In genomic region chr9:136921718-136922117, GRCh38 we compare ENCODE assay signal across 26 cellular contexts. TPM values are rescaled to one million over a fixed set of nuclear protein-coding genes. Genes with fewer than 3 reads are reported as not detected.
DNase-seq lines count a peak whose midpoint lies in the region; ATAC-seq, FAIRE-seq and TF ChIP-seq lines count a peak whose summit lies in the region.
"Had no signal": no experiment of that assay in that cellular context is flagged by ENCODE, and none has a peak within 500 bp of the region (broad histone marks: within the 10 kb centered on the region; RNA-seq: fewer than 3 reads in every experiment).

No MANE protein-coding gene starts in this region.

- H3K23ac ChIP-seq in H9 (ENCODE audit: insufficient read length, low read depth, low read length) (no peak overlapping the region), neuronal stem cell (ENCODE audit: low read depth, low read length, poor library complexity) (peak overlapping the region; percentile 43)

- no peak overlapping the region for H3K27ac ChIP-seq in H9 (ENCODE audit: insufficient read length, low read depth, low read length)
- H3K27ac ChIP-seq in K562 (ENCODE audit: extremely low read depth, low read depth, low read length), result no peak overlapping the region
- H3K27ac ChIP-seq in heart right ventricle, result peak overlapping the region; percentile 46 to 87 (median 64)
- no peak overlapping the region for H3K27ac ChIP-seq in neuronal stem cell (replicated peaks; ENCODE audit: low read length)
- no peak overlapping the region for H3K27ac ChIP-seq in vagina
- H3K27ac ChIP-seq: SK-N-MC had no signal

- no peaks in the 10 kb centered on the region for H3K27me3 Mint-ChIP-seq in H9 (ENCODE audit: low read depth)
- H3K27me3 Mint-ChIP-seq: CD4-positive, CD25-positive, alpha-beta regulatory T cell; IgD-negative memory B cell had no signal

- no peak overlapping the region for H2BK20ac ChIP-seq in H9 (ENCODE audit: low read depth, low read length, poor library complexity, severe bottlenecking)

- no peak for ATAC-seq in K562
- ATAC-seq in heart right ventricle, result peak; percentile 39 to 83 (median 78)
- ATAC-seq: Panc1 had no signal

- H3K4me1 ChIP-seq in H9 (ENCODE audit: insufficient read depth, low read length), result no peaks in the 10 kb centered on the region
- peaks cover 0 to 40% of the 10 kb centered on the region in 2 experiments; a peak in 2 of 5 replicates for H3K4me1 ChIP-seq in K562 (replicated peaks in 1 of 2; ENCODE audit: control insufficient read depth in 2 of 2, insufficient read depth in 2 of 2, low read length in 2 of 2)
- peaks cover 20 to 55% (median 45%) of the 10 kb centered on the region in 9 donors for H3K4me1 ChIP-seq in heart right ventricle
- no peaks in the 10 kb centered on the region for H3K4me1 ChIP-seq in neuronal stem cell (ENCODE audit: control insufficient read depth in 2 of 2, insufficient read depth in 1 of 2, low read depth in 1 of 2, low read length in 2 of 2)
- no peaks in the 10 kb centered on the region for H3K4me1 ChIP-seq in vagina
- H3K4me1 ChIP-seq: BE2C, Caco-2 had no signal

- intact Hi-C loops in K562 (cut with micrococcal nuclease), result no loop called here
- intact Hi-C loops in heart right ventricle (cut with DNase I), result loop anchor here in 2 of 10 donors (5.0 to 10.0 kb wide), 2 partner anchors 34 to 57 kb away; partner anchors contain the start of genes EDF1 (in 1 of the 2) and TRAF2 (in 1 of the 2)
- intact Hi-C loops in vagina (cut with DNase I), result no loop called here

- TF ChIP-seq EP300 in K562 (IDR thresholded peaks at IDR 0.05; ENCODE audit: low read length), result no peak

- H4K91ac ChIP-seq in H9 (ENCODE audit: insufficient read length, low read depth, low read length), result no peak overlapping the region
- H4K91ac ChIP-seq in neuronal stem cell (ENCODE audit: low read depth, low read length, poor library complexity), result no peak overlapping the region

- no peaks in the 10 kb centered on the region for H3K4me1 Mint-ChIP-seq in H9
- H3K4me1 Mint-ChIP-seq: IgD-negative memory B cell had no signal

- no peak overlapping the region for H2AFZ ChIP-seq in H9 (ENCODE audit: low read length)
- H2AFZ ChIP-seq in K562 (ENCODE audit: low read depth, low read length), result no peak overlapping the region
- no peak overlapping the region for H2AFZ ChIP-seq in neuronal stem cell (ENCODE audit: low read length)

- H3K4me3 ChIP-seq in K562 (no peak overlapping the region), heart right ventricle (no peak overlapping the region), neuronal stem cell (ENCODE audit: low read length in 2 of 2) (no peak overlapping the region), vagina (no peak overlapping the region)
- H3K4me3 ChIP-seq: MG63, SK-N-MC had no signal

- TF ChIP-seq RAD21 in K562 (CRISPR knock-in tag; conservative IDR thresholded peaks at IDR 0.05 in 1 of 2, IDR thresholded peaks at IDR 0.05 in 1 of 2), result no peak

- H3K23me2 ChIP-seq in H9 (ENCODE audit: insufficient read length, low read depth, low read length, poor library complexity, severe bottlenecking), result no peaks in the 10 kb centered on the region

- no peak overlapping the region for H4K5ac ChIP-seq in H9 (ENCODE audit: insufficient read length, low read depth, low read length)

- FAIRE-seq in K562 (lab: Jason Lieb, UNC), result no peak
- FAIRE-seq: A204.1 had no signal

- no TSS peak for BruUV-seq in K562 (replicated peaks; lab: Mats Ljungman, UMichigan)

- H3K18ac ChIP-seq in H9 (ENCODE audit: insufficient read length, low read depth, low read length), result no peak overlapping the region
- no peak overlapping the region for H3K18ac ChIP-seq in neuronal stem cell (ENCODE audit: low read length)

- H3K79me1 ChIP-seq in H9 (ENCODE audit: insufficient read depth, low read depth, low read length, poor library complexity, severe bottlenecking) (no peaks in the 10 kb centered on the region), neuronal stem cell (ENCODE audit: low read depth, low read length) (peaks cover 5% of the 10 kb centered on the region)

- H3K9me1 ChIP-seq in K562 (ENCODE audit: control insufficient read depth, insufficient read depth, low read length), result no peaks in the 10 kb centered on the region

- H3K79me2 ChIP-seq in H9 (ENCODE audit: insufficient read depth, low read length), result no peaks in the 10 kb centered on the region
- no peaks in the 10 kb centered on the region for H3K79me2 ChIP-seq in K562 (ENCODE audit: control insufficient read depth, insufficient read depth, low read length)

- H3K4me2 ChIP-seq in H9 (ENCODE audit: insufficient read depth, insufficient read length, low read length) (no peak overlapping the region), K562 (ENCODE audit: insufficient read depth, low read length) (no peak overlapping the region), neuronal stem cell (ENCODE audit: insufficient read depth, low read length, poor library complexity, severe bottlenecking) (no peak overlapping the region)

- TF ChIP-seq CTCF in H9 (conservative IDR thresholded peaks at IDR 0.05), result no peak
- no peak for TF ChIP-seq CTCF in K562 (IDR thresholded peaks at IDR 0.05 in 2 of 3, conservative IDR thresholded peaks at IDR 0.05 in 1 of 3; ENCODE audit: insufficient read depth in 2 of 3, low read depth in 1 of 3, low read length in 3 of 3)
- TF ChIP-seq CTCF in heart right ventricle (IDR thresholded peaks at IDR 0.05), result no peak
- TF ChIP-seq CTCF in vagina (IDR thresholded peaks at IDR 0.05), result no peak

- no peaks in the 10 kb centered on the region for H4K20me1 ChIP-seq in H9 (ENCODE audit: control insufficient read depth, insufficient read depth, insufficient read length)
- no peaks in the 10 kb centered on the region for H4K20me1 ChIP-seq in K562 (replicated peaks; ENCODE audit: control insufficient read depth, insufficient read depth, low read length)

- no peak overlapping the region for H3T11ph ChIP-seq in H9 (ENCODE audit: low read length)

- H4K8ac ChIP-seq in H9 (replicated peaks; ENCODE audit: insufficient read length, low read depth, low read length), result no peak overlapping the region
- H4K8ac ChIP-seq in neuronal stem cell (ENCODE audit: low read depth, low read length), result no peak overlapping the region

- H3K56ac ChIP-seq in H9 (ENCODE audit: insufficient read length, low read depth, low read length), result no peak overlapping the region

- peaks cover 33 to 72% (median 64%) of the 10 kb centered on the region in 3 experiments; a peak in 6 of 7 replicates for H3K36me3 Mint-ChIP-seq in H9 (ENCODE audit: insufficient read depth in 1 of 3, low read depth in 3 of 3)

- POLR2A ChIA-PET in K562 (lab: Yijun Ruan, JAX), result no interaction called here

- no peak overlapping the region for H2BK120ac ChIP-seq in H9 (ENCODE audit: low read depth, low read length, poor library complexity, severe bottlenecking)
- no peak overlapping the region for H2BK120ac ChIP-seq in neuronal stem cell (ENCODE audit: low read depth, low read length)

- H2BK15ac ChIP-seq in H9 (ENCODE audit: low read depth, low read length) (no peak overlapping the region), neuronal stem cell (ENCODE audit: low read length) (no peak overlapping the region)

- H3K27ac Mint-ChIP-seq in H9, result no peak overlapping the region; a peak in 1 of 7 replicates
- H3K27ac Mint-ChIP-seq: CD4-positive, CD25-positive, alpha-beta regulatory T cell; HFFc6; IgD-negative memory B cell had no signal

- no peak overlapping the region for H3K9ac ChIP-seq in H9 (ENCODE audit: extremely low read depth, insufficient read length, low read length)
- H3K9ac ChIP-seq in K562 (ENCODE audit: insufficient read depth in 1 of 2, low read depth in 2 of 2, low read length in 2 of 2), result no peak overlapping the region
- H3K9ac ChIP-seq in neuronal stem cell (ENCODE audit: low read depth, low read length, poor library complexity), result no peak overlapping the region

- H3K14ac ChIP-seq in H9 (ENCODE audit: insufficient read depth, low read length), result no peak overlapping the region
- H3K14ac ChIP-seq in neuronal stem cell (ENCODE audit: low read length), result no peak overlapping the region

- no peak overlapping the region for H2BK12ac ChIP-seq in H9 (ENCODE audit: insufficient read length, low read depth, low read length)
- no peak overlapping the region for H2BK12ac ChIP-seq in neuronal stem cell (ENCODE audit: low read length)

- H3K36me3 ChIP-seq in K562 (ENCODE audit: control insufficient read depth, insufficient read depth, low read length) (peaks cover 76% of the 10 kb centered on the region), heart right ventricle (peaks cover 0 to 84% (median 24%) of the 10 kb centered on the region in 9 donors), neuronal stem cell (replicated peaks in 1 of 2; ENCODE audit: control insufficient read depth in 2 of 2, insufficient read depth in 2 of 2, low read length in 2 of 2) (peaks cover 51 to 84% of the 10 kb centered on the region in 2 donors), vagina (peaks cover 0 to 36% of the 10 kb centered on the region in 2 donors)

- H3K4me3 Mint-ChIP-seq in H9, result no peak overlapping the region
- H3K4me3 Mint-ChIP-seq: CD4-positive, CD25-positive, alpha-beta regulatory T cell; HFFc6; IgD-negative memory B cell had no signal

- CTCF ChIA-PET in K562 (lab: Yijun Ruan, JAX; ENCODE audit: low intra/inter-chr PET ratio), result no interaction called here

- WGBS in H9 (ENCODE audit: extremely low coverage, insufficient read length, low lambda C conversion rate), result no CpG with 5 or more reads among the region's 10 CpGs
- 84% methylated on average over 10 of the region's 10 CpGs for WGBS in K562 (ENCODE audit: insufficient coverage, low coverage, missing lambda C conversion rate)
- WGBS in heart right ventricle, 2 donors, result 41 to 44% methylated on average over 10 of the region's 10 CpGs
- WGBS in neuronal stem cell (ENCODE audit: extremely low coverage in 2 of 2, insufficient read length in 2 of 2, insufficient replicate concordance in 1 of 2), 2 donors, result no CpG with 5 or more reads among the region's 10 CpGs

- in situ Hi-C loops in K562 (cut with MboI), result no loop called here

- no peak for TF ChIP-seq POLR2A in K562 (conservative IDR thresholded peaks at IDR 0.05)
- TF ChIP-seq POLR2A in vagina (IDR thresholded peaks at IDR 0.05), result no peak

- H3K4ac ChIP-seq in H9 (ENCODE audit: low read depth, low read length) (no peak overlapping the region), neuronal stem cell (ENCODE audit: low read length) (no peak overlapping the region)

- DNase-seq in H9, result peak; percentile 22
- DNase-seq in K562 (ENCODE audit: extremely low read depth in 1 of 4, low spot score in 3 of 4), result no peak
- peak; percentile 51 to 54 for DNase-seq in heart right ventricle
- DNase-seq in neuronal stem cell (ENCODE audit: low spot score), result no peak
- DNase-seq in ecto neural progenitor cell (ENCODE audit: low spot score), result no peak
- no peak for DNase-seq in NCI-H1048 (lab: John Stamatoyannopoulos, UW)
- DNase-seq in vagina (ENCODE audit: extremely low spot score in 2 of 2), result no peak
- DNase-seq in stimulated activated CD4-positive, alpha-beta T cell treated with anti-CD3 and anti-CD28 coated beads, Interleukin-15, amount 100 ng/mL, for 24 hours, result no peak
- DNase-seq: BE2C; Caco-2; CD4-positive, CD25-positive, alpha-beta regulatory T cell; GDM1; HFFc6; Kasumi-1; MG63; NCI-H1092; NCI-H146; NCI-H2081; NCI-H2171 treated with DMSO at 0.1 percent for 48 hours; NCI-H446 had no signal

- H2AK5ac ChIP-seq in H9 (ENCODE audit: insufficient read length, low read length), result no peak overlapping the region
- no peak overlapping the region for H2AK5ac ChIP-seq in neuronal stem cell (ENCODE audit: low read depth, low read length)

- H3K9me3 ChIP-seq in H9 (ENCODE audit: control insufficient read depth, low read depth, low read length) (no peaks in the 10 kb centered on the region), K562 (replicated peaks; ENCODE audit: control insufficient read depth, insufficient read depth, low read depth, low read length) (no peaks in the 10 kb centered on the region), heart right ventricle (no peaks in the 10 kb centered on the region), neuronal stem cell (replicated peaks in 1 of 2; ENCODE audit: control insufficient read depth in 2 of 2, insufficient read depth in 1 of 2, low read depth in 1 of 2, low read length in 2 of 2) (no peaks in the 10 kb centered on the region), vagina (no peaks in the 10 kb centered on the region)
- H3K9me3 ChIP-seq: BE2C, Caco-2, MG63 had no signal

- H3K27me3 ChIP-seq in H9 (ENCODE audit: insufficient read depth, low read length), result no peaks in the 10 kb centered on the region
- no peaks in the 10 kb centered on the region for H3K27me3 ChIP-seq in K562 (ENCODE audit: control insufficient read depth in 2 of 2, insufficient read depth in 2 of 2, low read length in 2 of 2)
- H3K27me3 ChIP-seq in heart right ventricle, result no peaks in the 10 kb centered on the region
- H3K27me3 ChIP-seq in neuronal stem cell (ENCODE audit: control insufficient read depth in 3 of 3, insufficient read depth in 3 of 3, low read depth in 1 of 3, low read length in 3 of 3), result no peaks in the 10 kb centered on the region
- no peaks in the 10 kb centered on the region for H3K27me3 ChIP-seq in vagina
- H3K27me3 ChIP-seq: BE2C, MG63 had no signal

- H2BK5ac ChIP-seq in H9 (ENCODE audit: insufficient read length, low read length) (no peak overlapping the region), neuronal stem cell (ENCODE audit: low read length) (no peak overlapping the region)

- no peaks in the 10 kb centered on the region for H3K9me3 Mint-ChIP-seq in H9
- H3K9me3 Mint-ChIP-seq: CD4-positive, CD25-positive, alpha-beta regulatory T cell; HFFc6; IgD-negative memory B cell had no signal

RNA-seq across cellular contexts. Expression of gene FBXW5, which starts 22.8 kb away (rescaled TPM):
- 62.2 and 65.0 TPM in 2 replicates for total RNA-seq in H9 (2021)
- 30.2 and 159 TPM in 2 replicates for total RNA-seq in K562 (2011; cell fraction: chromatin; rRNA removed; ENCODE audit: low replicate concordance)
- total RNA-seq in K562 (2011; cell fraction: nucleolus; rRNA removed), result 182 and 203 TPM in 2 replicates
- 58.6 and 70.2 TPM in 2 replicates for total RNA-seq in K562 (2011; cell fraction: nucleoplasm; rRNA removed)
- 128 and 144 TPM in 2 replicates for total RNA-seq in K562 (2014; rRNA removed)
- 3.2 and 6.1 TPM in 2 replicates for total RNA-seq in K562 (2014; rRNA removed; fragmentation: Illumina TruSeq; extraction: Trizol)
- total RNA-seq in K562 (2015; rRNA removed; fragmentation: Illumina TruSeq; extraction: Trizol), result 37.0 and 40.6 TPM in 2 replicates
- total RNA-seq in K562 (2021), result 99.7 and 103 TPM in 2 replicates
- polyA plus RNA-seq in K562 (2011; rRNA removed), result 37.5 and 55.5 TPM in 2 replicates
- polyA plus RNA-seq in K562 (2011; cell fraction: cytosol; rRNA removed), result 71.8 and 204 TPM in 2 replicates
- 312 and 563 TPM in 2 replicates for polyA plus RNA-seq in K562 (2011; cell fraction: nucleus; rRNA removed)
- 55.7 and 82.1 TPM in 2 replicates for polyA plus RNA-seq in K562 (2012)
- polyA plus RNA-seq in K562 (2014; fragmentation: Illumina TruSeq; extraction: Trizol), result 10.8 and 36.2 TPM in 2 replicates
- 1 to 10 TPM in 1 of 2 experiments, under 1 TPM in 1; 0.21 to 1.2 TPM for polyA plus RNA-seq in K562 (2014; fragmentation: Nextera tagmentation; extraction: Ambion mirVana)
- polyA plus RNA-seq in K562 (2014; rRNA removed), result 97.6 and 107 TPM in 2 replicates
- 13.6 and 27.8 TPM in 2 replicates for polyA minus RNA-seq in K562 (2011; rRNA and poly(A)+ RNA removed)
- 66.5 and 87.7 TPM in 2 replicates for polyA minus RNA-seq in K562 (2011; cell fraction: cytosol; rRNA and poly(A)+ RNA removed)
- 82.3 and 93.4 TPM in 2 replicates for polyA minus RNA-seq in K562 (2011; cell fraction: nucleus; rRNA and poly(A)+ RNA removed)
- total RNA-seq in heart right ventricle, result 100 to 1,000 TPM; 118 to 169 (median 138) TPM
- polyA plus RNA-seq in heart right ventricle, result 100 to 1,000 TPM; 177 to 215 TPM
- polyA plus RNA-seq in neuronal stem cell (2013, experiment 1 of 2), result 33.3 TPM
- polyA plus RNA-seq in neuronal stem cell (2013, experiment 2 of 2), result 31.2 TPM
- total RNA-seq in vagina, result 125 TPM

RNA-seq across cellular contexts. Expression of gene C8G, which starts 23.3 kb away (rescaled TPM):
- total RNA-seq in H9 (2021) (0.96 and 1.3 TPM in 2 replicates), K562 (2014; rRNA removed) (2.7 and 3.0 TPM in 2 replicates), K562 (2014; rRNA removed; fragmentation: Illumina TruSeq; extraction: Trizol) (not detected in 2 replicates), K562 (2015; rRNA removed; fragmentation: Illumina TruSeq; extraction: Trizol) (2.9 and 4.4 TPM in 2 replicates), K562 (2021) (4.3 and 5.9 TPM in 2 replicates), heart right ventricle (10 to 100 TPM in 1 of 10 donors, 1 to 10 TPM in 9; 1.2 to 10.0 (median 2.4) TPM), vagina (not detected)
- 3.8 and 8.4 TPM in 2 replicates for total RNA-seq in K562 (2011; cell fraction: chromatin; rRNA removed; ENCODE audit: low replicate concordance)
- total RNA-seq in K562 (2011; cell fraction: nucleolus; rRNA removed), result 8.3 and 11.8 TPM in 2 replicates
- total RNA-seq in K562 (2011; cell fraction: nucleoplasm; rRNA removed), result 3.4 and 4.7 TPM in 2 replicates
- polyA plus RNA-seq in K562 (2011; rRNA removed) (0.35 and 2.0 TPM in 2 replicates), K562 (2014; fragmentation: Illumina TruSeq; extraction: Trizol) (0.59 and 1.3 TPM in 2 replicates), K562 (2014; fragmentation: Nextera tagmentation; extraction: Ambion mirVana) (under 1 TPM in 1 of 2 experiments, not detected in 1; 0.38 TPM), K562 (2014; rRNA removed) (1.9 and 4.0 TPM in 2 replicates), heart right ventricle (1 to 10 TPM; 2.0 to 2.1 TPM)
- 0.70 and 0.96 TPM in 2 replicates for polyA plus RNA-seq in K562 (2011; cell fraction: cytosol; rRNA removed)
- polyA plus RNA-seq in K562 (2011; cell fraction: nucleus; rRNA removed), result 19.6 and 29.1 TPM in 2 replicates
- 8.5 and 12.1 TPM in 2 replicates for polyA plus RNA-seq in K562 (2012)
- not detected in 2 replicates for polyA minus RNA-seq in K562 (2011; rRNA and poly(A)+ RNA removed)
- not detected in 2 replicates for polyA minus RNA-seq in K562 (2011; cell fraction: cytosol; rRNA and poly(A)+ RNA removed)
- polyA minus RNA-seq in K562 (2011; cell fraction: nucleus; rRNA and poly(A)+ RNA removed), result 2.1 and 3.4 TPM in 2 replicates
- polyA plus RNA-seq in neuronal stem cell (2013, experiment 1 of 2), result 0.31 TPM
- 0.22 TPM for polyA plus RNA-seq in neuronal stem cell (2013, experiment 2 of 2)
- total RNA-seq: Daoy, H4 had no signal
- polyA plus RNA-seq: IgD-negative memory B cell had no signal

RNA-seq across cellular contexts. Expression of gene LCN12, which starts 30.4 kb away (rescaled TPM):
- total RNA-seq in H9 (2021) (2.1 and 4.5 TPM in 2 replicates), K562 (2014; rRNA removed) (not detected in 2 replicates), K562 (2014; rRNA removed; fragmentation: Illumina TruSeq; extraction: Trizol) (not detected in 2 replicates), K562 (2015; rRNA removed; fragmentation: Illumina TruSeq; extraction: Trizol) (not detected in 2 replicates), K562 (2021) (not detected in 2 replicates), heart right ventricle (10 to 100 TPM in 4 of 10 donors, 1 to 10 TPM in 6; 4.1 to 17.9 (median 6.8) TPM), vagina (not detected)
- 1.3 TPM in 1 of 2 replicates, not detected in the other for total RNA-seq in K562 (2011; cell fraction: chromatin; rRNA removed; ENCODE audit: low replicate concordance)
- 0.67 and 0.92 TPM in 2 replicates for total RNA-seq in K562 (2011; cell fraction: nucleolus; rRNA removed)
- 0.51 TPM in 1 of 2 replicates, not detected in the other for total RNA-seq in K562 (2011; cell fraction: nucleoplasm; rRNA removed)
- polyA plus RNA-seq in K562 (2011; rRNA removed) (0.24 TPM in 1 of 2 replicates, not detected in the other), K562 (2014; fragmentation: Illumina TruSeq; extraction: Trizol) (not detected in 2 replicates), K562 (2014; fragmentation: Nextera tagmentation; extraction: Ambion mirVana) (not detected), K562 (2014; rRNA removed) (0.05 TPM in 1 of 2 replicates, not detected in the other), heart right ventricle (1 to 10 TPM in 1 of 2 donors, under 1 TPM in 1; 0.74 to 8.3 TPM)
- not detected in 2 replicates for polyA plus RNA-seq in K562 (2011; cell fraction: cytosol; rRNA removed)
- 1.0 and 1.2 TPM in 2 replicates for polyA plus RNA-seq in K562 (2011; cell fraction: nucleus; rRNA removed)
- polyA plus RNA-seq in K562 (2012), result 0.32 and 0.35 TPM in 2 replicates
- polyA minus RNA-seq in K562 (2011; rRNA and poly(A)+ RNA removed), result not detected in 2 replicates
- polyA minus RNA-seq in K562 (2011; cell fraction: cytosol; rRNA and poly(A)+ RNA removed), result not detected in 2 replicates
- not detected in 2 replicates for polyA minus RNA-seq in K562 (2011; cell fraction: nucleus; rRNA and poly(A)+ RNA removed)
- polyA plus RNA-seq in neuronal stem cell (2013, experiment 1 of 2), result 0.07 TPM
- polyA plus RNA-seq in neuronal stem cell (2013, experiment 2 of 2), result 0.12 TPM
- total RNA-seq: Daoy, H4 had no signal
- polyA plus RNA-seq: CD4-positive, CD25-positive, alpha-beta regulatory T cell; IgD-negative memory B cell had no signal

RNA-seq across cellular contexts. Expression of gene TRAF2, which starts 35.4 kb away (rescaled TPM):
- total RNA-seq in H9 (2021) (48.8 and 49.2 TPM in 2 replicates), K562 (2014; rRNA removed) (26.8 and 33.3 TPM in 2 replicates), K562 (2014; rRNA removed; fragmentation: Illumina TruSeq; extraction: Trizol) (5.9 and 9.1 TPM in 2 replicates), K562 (2015; rRNA removed; fragmentation: Illumina TruSeq; extraction: Trizol) (26.6 and 28.2 TPM in 2 replicates), K562 (2021) (44.5 and 45.2 TPM in 2 replicates), heart right ventricle (10 to 100 TPM in 5 of 10 donors, 1 to 10 TPM in 5; 5.4 to 14.8 (median 9.7) TPM), vagina (12.8 TPM)
- 25.3 and 98.2 TPM in 2 replicates for total RNA-seq in K562 (2011; cell fraction: chromatin; rRNA removed; ENCODE audit: low replicate concordance)
- 71.7 TPM in 2 replicates for total RNA-seq in K562 (2011; cell fraction: nucleolus; rRNA removed)
- 30.2 and 33.8 TPM in 2 replicates for total RNA-seq in K562 (2011; cell fraction: nucleoplasm; rRNA removed)
- polyA plus RNA-seq in K562 (2011; rRNA removed) (17.3 and 24.9 TPM in 2 replicates), K562 (2014; fragmentation: Illumina TruSeq; extraction: Trizol) (18.0 and 28.7 TPM in 2 replicates), K562 (2014; fragmentation: Nextera tagmentation; extraction: Ambion mirVana) (under 1 TPM; 0.24 to 0.81 TPM), K562 (2014; rRNA removed) (33.6 and 44.2 TPM in 2 replicates), heart right ventricle (10 to 100 TPM; 10.1 to 17.0 TPM)
- polyA plus RNA-seq in K562 (2011; cell fraction: cytosol; rRNA removed), result 21.6 and 32.3 TPM in 2 replicates
- polyA plus RNA-seq in K562 (2011; cell fraction: nucleus; rRNA removed), result 26.6 and 36.1 TPM in 2 replicates
- 22.1 and 24.0 TPM in 2 replicates for polyA plus RNA-seq in K562 (2012)
- polyA minus RNA-seq in K562 (2011; rRNA and poly(A)+ RNA removed), result 9.8 and 14.7 TPM in 2 replicates
- 26.8 and 28.5 TPM in 2 replicates for polyA minus RNA-seq in K562 (2011; cell fraction: cytosol; rRNA and poly(A)+ RNA removed)
- polyA minus RNA-seq in K562 (2011; cell fraction: nucleus; rRNA and poly(A)+ RNA removed), result 22.8 and 24.9 TPM in 2 replicates
- polyA plus RNA-seq in neuronal stem cell (2013, experiment 1 of 2), result 11.3 TPM
- polyA plus RNA-seq in neuronal stem cell (2013, experiment 2 of 2), result 11.0 TPM

RNA-seq across cellular contexts. Expression of gene PTGDS, which starts 55.6 kb away (rescaled TPM):
- total RNA-seq in H9 (2021), result 3.6 and 4.8 TPM in 2 replicates
- 1.9 and 6.7 TPM in 2 replicates for total RNA-seq in K562 (2011; cell fraction: chromatin; rRNA removed; ENCODE audit: low replicate concordance)
- total RNA-seq in K562 (2011; cell fraction: nucleolus; rRNA removed), result 6.7 and 8.8 TPM in 2 replicates
- 4.5 and 5.2 TPM in 2 replicates for total RNA-seq in K562 (2011; cell fraction: nucleoplasm; rRNA removed)
- total RNA-seq in K562 (2014; rRNA removed), result 5.2 and 7.4 TPM in 2 replicates
- 0.65 TPM in 1 of 2 replicates, not detected in the other for total RNA-seq in K562 (2014; rRNA removed; fragmentation: Illumina TruSeq; extraction: Trizol)
- 2.0 and 2.9 TPM in 2 replicates for total RNA-seq in K562 (2015; rRNA removed; fragmentation: Illumina TruSeq; extraction: Trizol)
- total RNA-seq in K562 (2021), result 4.6 and 4.7 TPM in 2 replicates
- 2.6 and 4.4 TPM in 2 replicates for polyA plus RNA-seq in K562 (2011; rRNA removed)
- polyA plus RNA-seq in K562 (2011; cell fraction: cytosol; rRNA removed), result 5.3 and 10.5 TPM in 2 replicates
- 23.2 and 26.0 TPM in 2 replicates for polyA plus RNA-seq in K562 (2011; cell fraction: nucleus; rRNA removed)
- polyA plus RNA-seq in K562 (2012), result 8.5 and 12.1 TPM in 2 replicates
- 1.2 and 2.7 TPM in 2 replicates for polyA plus RNA-seq in K562 (2014; fragmentation: Illumina TruSeq; extraction: Trizol)
- polyA plus RNA-seq in K562 (2014; fragmentation: Nextera tagmentation; extraction: Ambion mirVana), result under 1 TPM; 0.46 to 0.55 TPM
- 7.0 and 7.1 TPM in 2 replicates for polyA plus RNA-seq in K562 (2014; rRNA removed)
- 0.51 TPM in 1 of 2 replicates, not detected in the other for polyA minus RNA-seq in K562 (2011; rRNA and poly(A)+ RNA removed)
- polyA minus RNA-seq in K562 (2011; cell fraction: cytosol; rRNA and poly(A)+ RNA removed), result 1.8 and 3.4 TPM in 2 replicates
- polyA minus RNA-seq in K562 (2011; cell fraction: nucleus; rRNA and poly(A)+ RNA removed), result 5.7 and 10.0 TPM in 2 replicates
- total RNA-seq in heart right ventricle, result 1,000 to 10,000 TPM; 1,129 to 5,119 (median 4,014) TPM
- polyA plus RNA-seq in heart right ventricle, result 1,000 to 10,000 TPM; 2,970 to 3,711 TPM
- 0.33 TPM for polyA plus RNA-seq in neuronal stem cell (2013, experiment 1 of 2)
- 0.42 TPM for polyA plus RNA-seq in neuronal stem cell (2013, experiment 2 of 2)
- total RNA-seq in vagina, result 301 TPM
- total RNA-seq: Caco-2, Daoy, H4, HFFc6 had no signal
- polyA plus RNA-seq: IgD-negative memory B cell had no signal

Comparison
In these comparisons a context has a peak if more than half of its experiments do, and no peak if none do; other contexts are left out.
1. DNase-seq: peak in H9 (single experiment) and heart right ventricle (2 of 2); none in K562 (0 of 4), neuronal stem cell (single experiment), ecto neural progenitor cell (single experiment), NCI-H1048 (single experiment), vagina (0 of 2) and stimulated activated CD4-positive, alpha-beta T cell treated with anti-CD3 and anti-CD28 coated beads, Interleukin-15, amount 100 ng/mL, for 24 hours (single experiment).
2. H3K27ac ChIP-seq: peak in heart right ventricle (10 of 10); none in H9 (single experiment), K562 (single experiment), neuronal stem cell (single experiment) and vagina (single experiment).